ENCODE assay signal across 17 cellular contexts in the genomic region with DNA sequence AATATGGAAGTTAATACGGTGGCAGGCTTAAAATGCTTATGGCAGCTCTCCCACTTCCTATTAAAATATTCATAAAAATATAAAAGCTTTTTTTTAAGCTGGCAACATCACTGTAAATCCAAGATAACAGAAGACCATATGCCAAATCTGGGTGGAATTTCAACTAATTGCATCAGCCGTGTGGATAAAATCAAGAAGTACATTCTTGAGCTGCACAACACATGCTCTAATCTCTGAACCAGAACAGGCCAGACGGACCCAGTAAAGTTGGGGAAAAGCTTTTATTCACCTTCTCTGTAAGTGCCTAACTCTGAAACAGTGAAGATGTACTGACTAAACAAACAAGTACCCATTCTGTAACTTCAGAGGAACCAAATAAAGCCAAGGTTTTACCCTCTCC. TPM values are rescaled to one million over a fixed set of nuclear protein-coding genes. Genes with fewer than 3 reads are reported as not detected.
DNase-seq lines count a peak whose midpoint lies in the region; ATAC-seq and TF ChIP-seq lines count a peak whose summit lies in the region.
"Had no signal": no experiment of that assay in that cellular context is flagged by ENCODE, and none has a peak within 500 bp of the region (broad histone marks: within the 10 kb centered on the region; RNA-seq: fewer than 3 reads in every experiment).

No MANE protein-coding gene starts in this region.

- H3K27ac Mint-ChIP-seq in brain (peak overlapping the region in 3 of 5 experiments; percentile 21 to 92 (median 52)), nephron (peak overlapping the region; percentile 65 to 85 (median 71))
- H3K27ac Mint-ChIP-seq: CD14-positive monocyte, natural killer cell had no signal

- H3K9me3 Mint-ChIP-seq in brain (peaks cover 6 to 25% (median 13%) of the 10 kb centered on the region in 5 experiments), nephron (peaks cover 35% of the 10 kb centered on the region)

- ATAC-seq in DND-41 (ENCODE audit: insufficient read depth, low read depth) (no peak), left lobe of liver (no peak), left lung (no peak)
- ATAC-seq: natural killer cell had no signal

- no peak for DNase-seq in DND-41
- peak; percentile 9 for DNase-seq in NCI-H226
- DNase-seq in cerebellar nuclear complex (lab: John Stamatoyannopoulos, UW), result no peak
- no peak for DNase-seq in left lobe of liver (ENCODE audit: low spot score)
- DNase-seq in left lung, result no peak
- no peak for DNase-seq in NCI-H146 (lab: John Stamatoyannopoulos, UW)
- DNase-seq: head of caudate nucleus; KG1; left ventricle myocardium inferior; natural killer cell; stimulated activated CD4-positive, alpha-beta T cell treated with anti-CD3 and anti-CD28 coated beads, Interleukin-4, amount 100 ng/mL, for 1 hour; transverse colon had no signal

- intact Hi-C loops in left lung (cut with DNase I), result no loop called here

- H3K4me2 ChIP-seq in DND-41 (ENCODE audit: insufficient read depth, low read length), result no peak overlapping the region

- no peak overlapping the region for H3K9ac ChIP-seq in DND-41 (ENCODE audit: low read depth, low read length)

- H3K4me3 ChIP-seq in DND-41 (ENCODE audit: low read depth in 1 of 2, low read length in 2 of 2) (no peak overlapping the region), left lung (no peak overlapping the region)
- H3K4me3 ChIP-seq: left ventricle myocardium inferior, right atrium auricular region, SJSA1, transverse colon had no signal

- H4K20me1 ChIP-seq in DND-41 (ENCODE audit: insufficient read depth, low read length), result no peaks in the 10 kb centered on the region

- H3K36me3 ChIP-seq in DND-41 (ENCODE audit: insufficient read depth, low read length) (no peaks in the 10 kb centered on the region), left lung (no peaks in the 10 kb centered on the region)
- H3K36me3 ChIP-seq: left ventricle myocardium inferior, right atrium auricular region, SJSA1, transverse colon had no signal

- peak overlapping the region; percentile 49; the same call in 1 of the 2 replicates for H2AFZ ChIP-seq in DND-41 (ENCODE audit: low read depth, low read length)

- H3K36me3 Mint-ChIP-seq in brain, result no peaks in the 10 kb centered on the region
- no peaks in the 10 kb centered on the region for H3K36me3 Mint-ChIP-seq in nephron (ENCODE audit: low read depth)
- H3K36me3 Mint-ChIP-seq: CD14-positive monocyte, natural killer cell had no signal

- no peaks in the 10 kb centered on the region for H3K79me2 ChIP-seq in DND-41 (ENCODE audit: insufficient read depth, low read length)

- H3K27me3 ChIP-seq in DND-41 (ENCODE audit: insufficient read depth, low read length, poor library complexity) (no peaks in the 10 kb centered on the region), left lung (no peaks in the 10 kb centered on the region)
- H3K27me3 ChIP-seq: right atrium auricular region, SJSA1, transverse colon had no signal

- H3K4me1 Mint-ChIP-seq in brain (peaks cover 17% of the 10 kb centered on the region), nephron (peaks cover 46% of the 10 kb centered on the region)
- H3K4me1 Mint-ChIP-seq: CD14-positive monocyte, natural killer cell had no signal

- no peak for TF ChIP-seq CTCF in DND-41 (IDR thresholded peaks at IDR 0.05; ENCODE audit: borderline replicate concordance, extremely low read depth, low read length, poor library complexity, severe bottlenecking)
- no peak for TF ChIP-seq CTCF in brain (conservative IDR thresholded peaks at IDR 0.05)
- TF ChIP-seq CTCF in nephron (IDR thresholded peaks at IDR 0.05; ENCODE audit: unreplicated experiment in 3 of 3), result no peak
- no peak for TF ChIP-seq CTCF in left lung (IDR thresholded peaks at IDR 0.05)

- H3K4me3 Mint-ChIP-seq in brain (peak overlapping the region in 1 of 5 experiments; percentile 38), nephron (peak overlapping the region in 2 of 3 experiments; percentile 67 to 75)
- H3K4me3 Mint-ChIP-seq: CD14-positive monocyte, natural killer cell had no signal

- H3K27ac ChIP-seq in DND-41 (ENCODE audit: low read length) (no peak overlapping the region; the same call in 1 of the 2 replicates), left lung (no peak overlapping the region)
- H3K27ac ChIP-seq: left ventricle myocardium inferior, right atrium auricular region, SJSA1, transverse colon had no signal

- H3K27me3 Mint-ChIP-seq in brain, result no peaks in the 10 kb centered on the region
- H3K27me3 Mint-ChIP-seq in nephron (ENCODE audit: low read depth), result no peaks in the 10 kb centered on the region

- H3K4me1 ChIP-seq in DND-41 (ENCODE audit: insufficient read depth, low read length) (peaks cover 4% of the 10 kb centered on the region; the same call in 1 of the 2 replicates), left lung (no peaks in the 10 kb centered on the region)
- H3K4me1 ChIP-seq: left ventricle myocardium inferior, right atrium auricular region, SJSA1, transverse colon had no signal

- H3K9me3 ChIP-seq in DND-41 (ENCODE audit: insufficient read depth, low read length, severe bottlenecking) (no peaks in the 10 kb centered on the region), left lung (no peaks in the 10 kb centered on the region)
- H3K9me3 ChIP-seq: right atrium auricular region, SJSA1, transverse colon had no signal

RNA-seq across cellular contexts. Expression of a gene that starts 57.3 kb away (rescaled TPM):
- polyA plus RNA-seq in brain (ENCODE audit: insufficient read depth, low read depth, low replicate concordance), result 0.14 TPM
- total RNA-seq in left lobe of liver (0.40 TPM), left lung (1 to 10 TPM; 2.9 to 5.3 TPM)
